ENCODE assay signal across 8 cellular contexts in the genomic region with DNA sequence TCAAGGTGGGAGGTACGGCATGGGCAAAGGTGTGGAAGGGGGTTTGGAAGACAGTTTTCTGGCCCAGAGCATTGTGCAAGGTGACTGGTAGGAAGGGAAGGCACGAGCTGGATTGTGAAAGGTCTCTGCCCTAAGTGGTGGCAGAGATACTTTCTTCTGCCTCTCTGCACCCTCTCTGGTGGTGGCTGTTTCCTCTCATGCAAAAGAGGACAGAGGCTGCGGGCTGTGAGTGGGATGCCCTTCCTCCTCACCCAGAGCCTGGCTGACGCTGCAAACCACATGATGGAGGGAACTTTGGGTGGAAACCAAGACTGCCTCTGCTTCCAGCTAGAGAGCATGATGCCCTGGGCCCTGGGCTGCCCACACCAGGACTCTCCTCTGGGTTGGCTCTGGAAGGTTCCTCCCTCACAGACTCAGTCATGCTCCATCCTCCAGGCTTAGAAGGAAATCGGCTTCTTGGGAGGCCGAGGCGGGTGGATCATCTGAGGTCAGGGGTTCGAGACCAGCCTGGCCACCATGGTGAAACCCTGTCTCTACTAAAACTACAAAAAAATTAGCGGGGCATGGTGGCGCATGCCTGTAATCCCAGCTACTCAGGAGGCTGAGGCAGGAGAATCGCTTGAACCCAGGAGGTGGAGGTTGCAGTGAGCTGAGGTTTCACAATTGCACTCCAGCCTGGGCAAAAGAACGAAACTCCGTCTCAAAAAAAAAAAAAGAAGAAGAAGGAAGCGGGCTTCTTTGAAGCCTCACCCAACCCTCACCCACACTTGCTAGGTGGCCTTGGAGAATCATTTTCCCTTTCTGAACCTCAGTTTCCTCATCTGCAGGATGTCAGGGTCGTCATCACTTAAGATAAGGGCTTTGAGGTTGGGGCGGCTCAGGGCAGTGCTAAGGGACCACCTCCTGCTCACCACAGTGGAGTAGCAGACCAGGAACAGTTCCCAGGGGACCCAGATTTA. TPM values are rescaled to one million over a fixed set of nuclear protein-coding genes. Genes with fewer than 3 reads are reported as not detected.
A peak's percentile ranks its signal among the peaks of the same experiment; 100 is the strongest.
DNase-seq lines count a peak whose midpoint lies in the region; ATAC-seq and TF ChIP-seq lines count a peak whose summit lies in the region.

No MANE protein-coding gene starts in this region.

- H3K9me3 ChIP-seq in vagina = no peaks in the 10 kb centered on the region

- CTCF ChIA-PET in activated naive CD4-positive, alpha-beta T cell treated with anti-CD3 and anti-CD28 coated beads for 36 hours (lab: Charles Lee) = interaction anchor here (0.9 to 1.2 kb wide), 2 partner anchors 28 to 31 kb away, joined by 3 read pairs; no protein-coding TSS in a partner anchor

- intact Hi-C loops in CD14-positive monocyte (cut with micrococcal nuclease) = loop anchor here in 1 of 2 donors (1.0 kb wide), 1 partner anchor 8 kb away; a partner anchor contains a TSS
- intact Hi-C loops in activated naive CD4-positive, alpha-beta T cell treated with anti-CD3 and anti-CD28 coated beads for 36 hours (cut with micrococcal nuclease) = loop anchor here (1.0 kb wide), 1 partner anchor 10 kb away; no protein-coding TSS in a partner anchor
- intact Hi-C loops in posterior cingulate gyrus (cut with DNase I) = no loop called here
- intact Hi-C loops in vagina (cut with DNase I) = no loop called here

- H3K4me1 ChIP-seq in vagina = no peaks in the 10 kb centered on the region

- H3K36me3 ChIP-seq in vagina = no peaks in the 10 kb centered on the region

- no peak for TF ChIP-seq CTCF in CD14-positive monocyte (IDR thresholded peaks at IDR 0.05)
- TF ChIP-seq CTCF in vagina (IDR thresholded peaks at IDR 0.05) = no peak

- H3K4me1 Mint-ChIP-seq in CD14-positive monocyte = peaks cover 92% of the 10 kb centered on the region
- H3K4me1 Mint-ChIP-seq in activated naive CD4-positive, alpha-beta T cell treated with anti-CD3 and anti-CD28 coated beads for 36 hours (ENCODE audit: low read depth) = peaks cover 82% of the 10 kb centered on the region

- H3K27ac ChIP-seq in vagina = no peak overlapping the region

- peak overlapping the region; percentile 88 to 99 (median 96) for H3K27ac Mint-ChIP-seq in CD14-positive monocyte
- peak overlapping the region; percentile 84 for H3K27ac Mint-ChIP-seq in activated naive CD4-positive, alpha-beta T cell treated with anti-CD3 and anti-CD28 coated beads for 36 hours

- DNase-seq in CD14-positive monocyte (ENCODE audit: low spot score) (peak; percentile 85), NOMO-1 treated with dmso at 0.1 percent for 144 hours (lab: John Stamatoyannopoulos, UW; ENCODE audit: unreplicated experiment) (peak; percentile 94), posterior cingulate gyrus (peak in 6 of 10 donors; percentile 32 to 89 (median 52)), vagina (ENCODE audit: extremely low spot score in 2 of 2) (no peak), HK-2 (ENCODE audit: unreplicated experiment) (no peak), NCI-H526 treated with DMSO at 0.1 percent for 48 hours (lab: John Stamatoyannopoulos, UW) (no peak)
- peak; percentile 87 for DNase-seq in activated naive CD4-positive, alpha-beta T cell treated with anti-CD3 and anti-CD28 coated beads for 36 hours

- peak; percentile 78 for ATAC-seq in GM21723 (IDR thresholded peaks at IDR 0.05; ENCODE audit: unreplicated experiment)

- H3K27me3 ChIP-seq in vagina = no peaks in the 10 kb centered on the region

- H3K4me3 ChIP-seq in vagina = no peak overlapping the region

- TF ChIP-seq POLR2A in vagina (IDR thresholded peaks at IDR 0.05) = no peak

- H3K9me3 Mint-ChIP-seq in CD14-positive monocyte = no peaks in the 10 kb centered on the region
- no peaks in the 10 kb centered on the region for H3K9me3 Mint-ChIP-seq in activated naive CD4-positive, alpha-beta T cell treated with anti-CD3 and anti-CD28 coated beads for 36 hours

- peaks cover 36 to 60% of the 10 kb centered on the region in 2 donors for H3K36me3 Mint-ChIP-seq in CD14-positive monocyte
- H3K36me3 Mint-ChIP-seq in activated naive CD4-positive, alpha-beta T cell treated with anti-CD3 and anti-CD28 coated beads for 36 hours (ENCODE audit: low read depth) = peaks cover 20% of the 10 kb centered on the region

- H3K27me3 Mint-ChIP-seq in CD14-positive monocyte (ENCODE audit: low read depth in 3 of 3) = peaks cover 0 to 3% (median 0%) of the 10 kb centered on the region in 3 donors
- no peaks in the 10 kb centered on the region for H3K27me3 Mint-ChIP-seq in activated naive CD4-positive, alpha-beta T cell treated with anti-CD3 and anti-CD28 coated beads for 36 hours (ENCODE audit: low read depth)

- H3K4me3 Mint-ChIP-seq in CD14-positive monocyte = peak overlapping the region; percentile 58 to 75
- H3K4me3 Mint-ChIP-seq in activated naive CD4-positive, alpha-beta T cell treated with anti-CD3 and anti-CD28 coated beads for 36 hours = peak overlapping the region; percentile 41

RNA-seq across cellular contexts. Expression of a gene that starts 8.3 kb away (rescaled TPM):
- polyA plus RNA-seq in CD14-positive monocyte = 10 to 100 TPM; 85.9 to 86.8 TPM
- 100 to 1,000 TPM in 1 of 2 experiments, 10 to 100 TPM in 1; 94.2 to 102 TPM for total RNA-seq in activated naive CD4-positive, alpha-beta T cell treated with anti-CD3 and anti-CD28 coated beads for 36 hours
- total RNA-seq in vagina = 13.3 TPM

Comparison
In these comparisons a context has a peak if more than half of its experiments do, and no peak if none do; other contexts are left out.
1. DNase-seq: peak in CD14-positive monocyte (single experiment), NOMO-1 treated with dmso at 0.1 percent for 144 hours (single experiment), activated naive CD4-positive, alpha-beta T cell treated with anti-CD3 and anti-CD28 coated beads for 36 hours (single experiment) and posterior cingulate gyrus (6 of 10); none in vagina (0 of 2), HK-2 (single experiment) and NCI-H526 treated with DMSO at 0.1 percent for 48 hours (single experiment).